In genomic region chr10:130127612-130128607, GRCh38 we compare ENCODE assay signal across 1 cellular context.
A peak's percentile ranks its signal among the peaks of the same experiment; 100 is the strongest.
TF ChIP-seq lines count a peak whose summit lies in the region.

No MANE protein-coding gene starts in this region.

TF ChIP-seq in H1, 55 proteins besides CTCF, POLR2A, EP300 and RAD21:
- TF ChIP-seq YY1 (IDR thresholded peaks at IDR 0.05; ENCODE audit: low read depth, low read length): 0 out of 2 replicates have a peak, but pooled peaks have one; percentile 22
- no peak for TF ChIP-seq RFX5 (IDR thresholded peaks at IDR 0.05; ENCODE audit: borderline replicate concordance, low read depth, low read length)
- no peak for TF ChIP-seq TCF12 (IDR thresholded peaks at IDR 0.05; ENCODE audit: low read depth, low read length)
- no peak for TF ChIP-seq RNF2 (IDR thresholded peaks at IDR 0.05; ENCODE audit: borderline replicate concordance, low read depth, low read length, missing control alignments, poor library complexity, severe bottlenecking)
- TF ChIP-seq MAFK (IDR thresholded peaks at IDR 0.05; ENCODE audit: low read depth, low read length): no peak
- TF ChIP-seq ATF3 (IDR thresholded peaks at IDR 0.05; ENCODE audit: insufficient read depth, low read depth, low read length): no peak
- no peak for TF ChIP-seq SIN3A (conservative IDR thresholded peaks at IDR 0.05 in 1 of 2, IDR thresholded peaks at IDR 0.05 in 1 of 2; ENCODE audit: low read depth in 1 of 2, low read length in 2 of 2)
- no peak for TF ChIP-seq JUN (IDR thresholded peaks at IDR 0.05; ENCODE audit: low read depth, low read length)
- TF ChIP-seq TEAD4 (IDR thresholded peaks at IDR 0.05; ENCODE audit: low read depth, low read length): peak; percentile 99
- peak; percentile 90 for TF ChIP-seq MAX (IDR thresholded peaks at IDR 0.05)
- TF ChIP-seq HDAC6 (IDR thresholded peaks at IDR 0.05; ENCODE audit: low read depth, low read length): no peak
- TF ChIP-seq BACH1 (IDR thresholded peaks at IDR 0.05; ENCODE audit: low read length): no peak
- TF ChIP-seq SP4 (IDR thresholded peaks at IDR 0.05; ENCODE audit: low read length): no peak
- no peak for TF ChIP-seq CHD1 (IDR thresholded peaks at IDR 0.05; ENCODE audit: low read depth, low read length)
- TF ChIP-seq, protein P1, sequence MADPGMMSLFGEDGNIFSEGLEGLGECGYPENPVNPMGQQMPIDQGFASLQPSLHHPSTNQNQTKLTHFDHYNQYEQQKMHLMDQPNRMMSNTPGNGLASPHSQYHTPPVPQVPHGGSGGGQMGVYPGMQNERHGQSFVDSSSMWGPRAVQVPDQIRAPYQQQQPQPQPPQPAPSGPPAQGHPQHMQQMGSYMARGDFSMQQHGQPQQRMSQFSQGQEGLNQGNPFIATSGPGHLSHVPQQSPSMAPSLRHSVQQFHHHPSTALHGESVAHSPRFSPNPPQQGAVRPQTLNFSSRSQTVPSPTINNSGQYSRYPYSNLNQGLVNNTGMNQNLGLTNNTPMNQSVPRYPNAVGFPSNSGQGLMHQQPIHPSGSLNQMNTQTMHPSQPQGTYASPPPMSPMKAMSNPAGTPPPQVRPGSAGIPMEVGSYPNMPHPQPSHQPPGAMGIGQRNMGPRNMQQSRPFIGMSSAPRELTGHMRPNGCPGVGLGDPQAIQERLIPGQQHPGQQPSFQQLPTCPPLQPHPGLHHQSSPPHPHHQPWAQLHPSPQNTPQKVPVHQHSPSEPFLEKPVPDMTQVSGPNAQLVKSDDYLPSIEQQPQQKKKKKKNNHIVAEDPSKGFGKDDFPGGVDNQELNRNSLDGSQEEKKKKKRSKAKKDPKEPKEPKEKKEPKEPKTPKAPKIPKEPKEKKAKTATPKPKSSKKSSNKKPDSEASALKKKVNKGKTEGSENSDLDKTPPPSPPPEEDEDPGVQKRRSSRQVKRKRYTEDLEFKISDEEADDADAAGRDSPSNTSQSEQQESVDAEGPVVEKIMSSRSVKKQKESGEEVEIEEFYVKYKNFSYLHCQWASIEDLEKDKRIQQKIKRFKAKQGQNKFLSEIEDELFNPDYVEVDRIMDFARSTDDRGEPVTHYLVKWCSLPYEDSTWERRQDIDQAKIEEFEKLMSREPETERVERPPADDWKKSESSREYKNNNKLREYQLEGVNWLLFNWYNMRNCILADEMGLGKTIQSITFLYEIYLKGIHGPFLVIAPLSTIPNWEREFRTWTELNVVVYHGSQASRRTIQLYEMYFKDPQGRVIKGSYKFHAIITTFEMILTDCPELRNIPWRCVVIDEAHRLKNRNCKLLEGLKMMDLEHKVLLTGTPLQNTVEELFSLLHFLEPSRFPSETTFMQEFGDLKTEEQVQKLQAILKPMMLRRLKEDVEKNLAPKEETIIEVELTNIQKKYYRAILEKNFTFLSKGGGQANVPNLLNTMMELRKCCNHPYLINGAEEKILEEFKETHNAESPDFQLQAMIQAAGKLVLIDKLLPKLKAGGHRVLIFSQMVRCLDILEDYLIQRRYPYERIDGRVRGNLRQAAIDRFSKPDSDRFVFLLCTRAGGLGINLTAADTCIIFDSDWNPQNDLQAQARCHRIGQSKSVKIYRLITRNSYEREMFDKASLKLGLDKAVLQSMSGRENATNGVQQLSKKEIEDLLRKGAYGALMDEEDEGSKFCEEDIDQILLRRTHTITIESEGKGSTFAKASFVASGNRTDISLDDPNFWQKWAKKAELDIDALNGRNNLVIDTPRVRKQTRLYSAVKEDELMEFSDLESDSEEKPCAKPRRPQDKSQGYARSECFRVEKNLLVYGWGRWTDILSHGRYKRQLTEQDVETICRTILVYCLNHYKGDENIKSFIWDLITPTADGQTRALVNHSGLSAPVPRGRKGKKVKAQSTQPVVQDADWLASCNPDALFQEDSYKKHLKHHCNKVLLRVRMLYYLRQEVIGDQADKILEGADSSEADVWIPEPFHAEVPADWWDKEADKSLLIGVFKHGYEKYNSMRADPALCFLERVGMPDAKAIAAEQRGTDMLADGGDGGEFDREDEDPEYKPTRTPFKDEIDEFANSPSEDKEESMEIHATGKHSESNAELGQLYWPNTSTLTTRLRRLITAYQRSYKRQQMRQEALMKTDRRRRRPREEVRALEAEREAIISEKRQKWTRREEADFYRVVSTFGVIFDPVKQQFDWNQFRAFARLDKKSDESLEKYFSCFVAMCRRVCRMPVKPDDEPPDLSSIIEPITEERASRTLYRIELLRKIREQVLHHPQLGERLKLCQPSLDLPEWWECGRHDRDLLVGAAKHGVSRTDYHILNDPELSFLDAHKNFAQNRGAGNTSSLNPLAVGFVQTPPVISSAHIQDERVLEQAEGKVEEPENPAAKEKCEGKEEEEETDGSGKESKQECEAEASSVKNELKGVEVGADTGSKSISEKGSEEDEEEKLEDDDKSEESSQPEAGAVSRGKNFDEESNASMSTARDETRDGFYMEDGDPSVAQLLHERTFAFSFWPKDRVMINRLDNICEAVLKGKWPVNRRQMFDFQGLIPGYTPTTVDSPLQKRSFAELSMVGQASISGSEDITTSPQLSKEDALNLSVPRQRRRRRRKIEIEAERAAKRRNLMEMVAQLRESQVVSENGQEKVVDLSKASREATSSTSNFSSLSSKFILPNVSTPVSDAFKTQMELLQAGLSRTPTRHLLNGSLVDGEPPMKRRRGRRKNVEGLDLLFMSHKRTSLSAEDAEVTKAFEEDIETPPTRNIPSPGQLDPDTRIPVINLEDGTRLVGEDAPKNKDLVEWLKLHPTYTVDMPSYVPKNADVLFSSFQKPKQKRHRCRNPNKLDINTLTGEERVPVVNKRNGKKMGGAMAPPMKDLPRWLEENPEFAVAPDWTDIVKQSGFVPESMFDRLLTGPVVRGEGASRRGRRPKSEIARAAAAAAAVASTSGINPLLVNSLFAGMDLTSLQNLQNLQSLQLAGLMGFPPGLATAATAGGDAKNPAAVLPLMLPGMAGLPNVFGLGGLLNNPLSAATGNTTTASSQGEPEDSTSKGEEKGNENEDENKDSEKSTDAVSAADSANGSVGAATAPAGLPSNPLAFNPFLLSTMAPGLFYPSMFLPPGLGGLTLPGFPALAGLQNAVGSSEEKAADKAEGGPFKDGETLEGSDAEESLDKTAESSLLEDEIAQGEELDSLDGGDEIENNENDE (IDR thresholded peaks at IDR 0.05; ENCODE audit: insufficient replicate concordance, low read length): no peak
- 0 out of 2 replicates have a peak, but pooled peaks have one; percentile 37 for TF ChIP-seq RBBP5 (IDR thresholded peaks at IDR 0.05; ENCODE audit: borderline replicate concordance, low read depth, low read length)
- no peak for TF ChIP-seq POLR2AphosphoS5 (IDR thresholded peaks at IDR 0.05; ENCODE audit: low read depth, low read length)
- TF ChIP-seq SUZ12 (IDR thresholded peaks at IDR 0.05; ENCODE audit: low read length): no peak
- no peak for TF ChIP-seq SP1 (IDR thresholded peaks at IDR 0.05; ENCODE audit: low read depth, low read length)
- TF ChIP-seq E2F6 (IDR thresholded peaks at IDR 0.05): peak; percentile 86
- TF ChIP-seq SAP30 (IDR thresholded peaks at IDR 0.05; ENCODE audit: insufficient read depth, insufficient replicate concordance, low read length): no peak
- TF ChIP-seq CEBPB (IDR thresholded peaks at IDR 0.05; ENCODE audit: low read depth, low read length): no peak
- no peak for TF ChIP-seq POU5F1 (IDR thresholded peaks at IDR 0.05; ENCODE audit: low read depth, low read length)
- TF ChIP-seq, protein P2, sequence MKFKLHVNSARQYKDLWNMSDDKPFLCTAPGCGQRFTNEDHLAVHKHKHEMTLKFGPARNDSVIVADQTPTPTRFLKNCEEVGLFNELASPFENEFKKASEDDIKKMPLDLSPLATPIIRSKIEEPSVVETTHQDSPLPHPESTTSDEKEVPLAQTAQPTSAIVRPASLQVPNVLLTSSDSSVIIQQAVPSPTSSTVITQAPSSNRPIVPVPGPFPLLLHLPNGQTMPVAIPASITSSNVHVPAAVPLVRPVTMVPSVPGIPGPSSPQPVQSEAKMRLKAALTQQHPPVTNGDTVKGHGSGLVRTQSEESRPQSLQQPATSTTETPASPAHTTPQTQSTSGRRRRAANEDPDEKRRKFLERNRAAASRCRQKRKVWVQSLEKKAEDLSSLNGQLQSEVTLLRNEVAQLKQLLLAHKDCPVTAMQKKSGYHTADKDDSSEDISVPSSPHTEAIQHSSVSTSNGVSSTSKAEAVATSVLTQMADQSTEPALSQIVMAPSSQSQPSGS (IDR thresholded peaks at IDR 0.05; ENCODE audit: low read length): no peak
- no peak for TF ChIP-seq SRF (IDR thresholded peaks at IDR 0.05; ENCODE audit: low read depth, low read length)
- no peak for TF ChIP-seq TBP (IDR thresholded peaks at IDR 0.05; ENCODE audit: low read depth, low read length)
